Comparison of ENCODE assay signal across 12 cellular contexts in genomic region chr5:8829322-8830029, GRCh38.
DNase-seq lines count a peak whose midpoint lies in the region; ATAC-seq lines count a peak whose summit lies in the region.
"Had no signal": no experiment of that assay in that cellular context is flagged by ENCODE, and none has a peak within 500 bp of the region (broad histone marks: within the 10 kb centered on the region; RNA-seq: fewer than 3 reads in every experiment).

No MANE protein-coding gene starts in this region.

- intact Hi-C loops in posterior vena cava (cut with DNase I), result no loop called here

- DNase-seq in 8988T (peak; percentile 61), HT1080 (ENCODE audit: low read depth) (peak; percentile 100), brain pericyte (ENCODE audit: low read depth, low spot score) (peak; percentile 79), islet precursor cell (peak; percentile 96), posterior vena cava (ENCODE audit: low spot score) (no peak), NCI-H2081 treated with DMSO at 0.1 percent for 48 hours (lab: John Stamatoyannopoulos, UW) (no peak)
- DNase-seq in activated effector memory CD4-positive, alpha-beta T cell treated with Interleukin-2 at 50 U/mL for 16 hours, result no peak
- DNase-seq: glutamatergic neuron, H9, NCI-H446, ovary had no signal

- ATAC-seq in HG03175 (IDR thresholded peaks at IDR 0.05; ENCODE audit: unreplicated experiment), result no peak

Comparison
In these comparisons a context has a peak if more than half of its experiments do, and no peak if none do; other contexts are left out.
1. DNase-seq: peak in 8988T (single experiment), HT1080 (single experiment), brain pericyte (single experiment) and islet precursor cell (single experiment); none in posterior vena cava (single experiment), activated effector memory CD4-positive, alpha-beta T cell treated with Interleukin-2 at 50 U/mL for 16 hours (single experiment) and NCI-H2081 treated with DMSO at 0.1 percent for 48 hours (single experiment).